In genomic region chr19:44072543-44073401, GRCh38 we compare ENCODE assay signal across 8 cellular contexts. TPM values are rescaled to one million over a fixed set of nuclear protein-coding genes. Genes with fewer than 3 reads are reported as not detected.
DNase-seq lines count a peak whose midpoint lies in the region; ATAC-seq and TF ChIP-seq lines count a peak whose summit lies in the region.

No MANE protein-coding gene starts in this region.

- H3K36me3 Mint-ChIP-seq in endothelial cell (ENCODE audit: low read depth, unreplicated experiment), result peaks cover 26% of the 10 kb centered on the region
- H3K36me3 Mint-ChIP-seq in naive thymus-derived CD4-positive, alpha-beta T cell, result peaks cover 14 to 39% (median 31%) of the 10 kb centered on the region in 5 donors

- no peaks in the 10 kb centered on the region for H3K27me3 ChIP-seq in Panc1 (ENCODE audit: control insufficient read depth, insufficient read depth, low read length)
- no peaks in the 10 kb centered on the region for H3K27me3 ChIP-seq in naive thymus-derived CD4-positive, alpha-beta T cell (ENCODE audit: control insufficient read depth in 2 of 2, insufficient read depth in 2 of 2, low read length in 2 of 2)

- peak; percentile 27 for DNase-seq in GM10248 (ENCODE audit: extremely low spot score)
- DNase-seq in Panc1 (ENCODE audit: low read depth, low spot score), result no peak
- no peak for DNase-seq in endothelial cell (ENCODE audit: low spot score)
- DNase-seq in naive thymus-derived CD4-positive, alpha-beta T cell, result no peak
- no peak for DNase-seq in MV-4-11 (lab: John Stamatoyannopoulos, UW)
- no peak for DNase-seq in NCI-H1694 (lab: John Stamatoyannopoulos, UW)
- DNase-seq in NK-92 treated with Interleukin-12 subunit alpha and Interleukin-12 subunit beta, amount 100 ng/mL, for 24 hours (lab: John Stamatoyannopoulos, UW), result no peak

- H3K27ac ChIP-seq in Panc1 (ENCODE audit: low read length), result peak overlapping the region; percentile 84; the same call in 1 of the 2 replicates
- H3K27ac ChIP-seq in naive thymus-derived CD4-positive, alpha-beta T cell (ENCODE audit: low read depth, low read length), result no peak overlapping the region

- intact Hi-C loops in Panc1 (cut with micrococcal nuclease; ENCODE audit: unreplicated experiment), result no loop called here
- intact Hi-C loops in naive thymus-derived CD4-positive, alpha-beta T cell (cut with micrococcal nuclease), result loop anchor here (1.0 to 2.0 kb wide), 13 partner anchors 21 to 233 kb away; partner anchors contain the start of genes ZNF222 (in 2 of the 2), ZNF224 (in 2 of the 2), ZNF225 (in 2 of the 2) and ZNF230 (in 2 of the 2)

- peaks cover 5% of the 10 kb centered on the region for H3K27me3 Mint-ChIP-seq in endothelial cell (ENCODE audit: unreplicated experiment)
- no peaks in the 10 kb centered on the region for H3K27me3 Mint-ChIP-seq in naive thymus-derived CD4-positive, alpha-beta T cell

- H3K9me3 ChIP-seq in Panc1 (ENCODE audit: control insufficient read depth, insufficient read depth, low read depth, low read length), result peaks cover 7% of the 10 kb centered on the region; the same call in 1 of the 2 replicates
- H3K9me3 ChIP-seq in naive thymus-derived CD4-positive, alpha-beta T cell (ENCODE audit: control insufficient read depth in 2 of 3, low read length in 3 of 3), result peaks cover 0 to 20% (median 0%) of the 10 kb centered on the region in 3 experiments

- H3K4me3 Mint-ChIP-seq in endothelial cell (ENCODE audit: unreplicated experiment), result peak overlapping the region; percentile 95
- H3K4me3 Mint-ChIP-seq in naive thymus-derived CD4-positive, alpha-beta T cell, result peak overlapping the region; percentile 88 to 98 (median 92)

- H3K4me3 ChIP-seq in Panc1 (ENCODE audit: low read depth in 2 of 2, low read length in 2 of 2), result peak overlapping the region; percentile 76 to 86
- peak overlapping the region; percentile 85 for H3K4me3 ChIP-seq in naive thymus-derived CD4-positive, alpha-beta T cell (ENCODE audit: low read length)

- ATAC-seq in Panc1 (peak; percentile 65), HG03342 (IDR thresholded peaks at IDR 0.05; ENCODE audit: unreplicated experiment) (no peak)
- ATAC-seq in naive thymus-derived CD4-positive, alpha-beta T cell, result no peak

- H3K36me3 ChIP-seq in Panc1 (ENCODE audit: control insufficient read depth, insufficient read depth, low read length), result no peaks in the 10 kb centered on the region; the same call in 1 of the 2 replicates
- H3K36me3 ChIP-seq in naive thymus-derived CD4-positive, alpha-beta T cell (ENCODE audit: control insufficient read depth in 2 of 3, insufficient read depth in 3 of 3, low read length in 3 of 3), result peaks cover 0 to 7% (median 0%) of the 10 kb centered on the region in 3 experiments

- no peak for TF ChIP-seq CTCF in GM10248 (IDR thresholded peaks at IDR 0.05; ENCODE audit: control extremely low read depth, extremely low read depth, low read depth, missing control alignments)
- TF ChIP-seq CTCF in Panc1 (IDR thresholded peaks at IDR 0.05), result peak; percentile 24; the same call in 1 of the 2 replicates
- no peak for TF ChIP-seq CTCF in endothelial cell (IDR thresholded peaks at IDR 0.05; ENCODE audit: unreplicated experiment)

- in situ Hi-C loops in Panc1 (cut with HindIII; ENCODE audit: low pct_unique_long_range_greater_than_20kb, low sequenced_read_pairs), result no loop called here

- CTCF ChIA-PET in GM10248 (lab: Yijun Ruan, JAX), result interaction anchor here (1.2 to 1.3 kb wide), 2 partner anchors 22 to 47 kb away, joined by 3 to 4 read pairs; partner anchors contain the start of gene ZNF222
- CTCF ChIA-PET in Panc1 (lab: Charles Lee), result no interaction called here
- CTCF ChIA-PET in naive thymus-derived CD4-positive, alpha-beta T cell (lab: Charles Lee), result interaction anchor here (1.5 kb wide), 1 partner anchor 21 kb away, joined by 8 read pairs; the partner anchor contains the start of gene ZNF224

- no peaks in the 10 kb centered on the region for H3K4me1 ChIP-seq in Panc1 (ENCODE audit: control insufficient read depth, insufficient read depth, low read length)
- peaks cover 15 to 17% of the 10 kb centered on the region in 2 donors for H3K4me1 ChIP-seq in naive thymus-derived CD4-positive, alpha-beta T cell (ENCODE audit: control insufficient read depth in 2 of 2, insufficient read depth in 2 of 2, low read length in 2 of 2)

- peaks cover 15% of the 10 kb centered on the region for H3K4me1 Mint-ChIP-seq in endothelial cell (ENCODE audit: unreplicated experiment)
- H3K4me1 Mint-ChIP-seq in naive thymus-derived CD4-positive, alpha-beta T cell, result peaks cover 20 to 40% (median 27%) of the 10 kb centered on the region in 7 donors

- POLR2A ChIA-PET in GM10248 (lab: Yijun Ruan, JAX) (no interaction called here), Panc1 (lab: Charles Lee) (no interaction called here)
- POLR2A ChIA-PET in naive thymus-derived CD4-positive, alpha-beta T cell (lab: Charles Lee), result no interaction called here

- BruUV-seq in Panc1 (replicated peaks; lab: Mats Ljungman, UMichigan), result no TSS peak

- no peaks in the 10 kb centered on the region for H3K9me3 Mint-ChIP-seq in endothelial cell (ENCODE audit: unreplicated experiment)
- peaks cover 11 to 41% (median 28%) of the 10 kb centered on the region in 11 donors for H3K9me3 Mint-ChIP-seq in naive thymus-derived CD4-positive, alpha-beta T cell

- H3K27ac Mint-ChIP-seq in endothelial cell (ENCODE audit: unreplicated experiment), result no peak overlapping the region
- H3K27ac Mint-ChIP-seq in naive thymus-derived CD4-positive, alpha-beta T cell, result peak overlapping the region in 8 of 9 donors; percentile 47 to 91 (median 73)

RNA-seq across cellular contexts. Expression of gene ZNF284, which starts 0.8 kb away (rescaled TPM):
- total RNA-seq in Panc1 (2021; ENCODE audit: unreplicated experiment) (0.87 TPM), endothelial cell (ENCODE audit: unreplicated experiment) (4.0 TPM)
- 0.36 TPM for polyA plus RNA-seq in Panc1 (2012; ENCODE audit: insufficient read length)
- total RNA-seq in naive thymus-derived CD4-positive, alpha-beta T cell, result 1 to 10 TPM; 1.9 to 4.4 (median 2.4) TPM
- polyA plus RNA-seq in naive thymus-derived CD4-positive, alpha-beta T cell, result under 1 TPM; 0.54 to 0.61 TPM

RNA-seq across cellular contexts. Expression of gene ZNF223, which starts 20.9 kb away (rescaled TPM):
- total RNA-seq in Panc1 (2021; ENCODE audit: unreplicated experiment), result 2.2 TPM
- 1.8 TPM for polyA plus RNA-seq in Panc1 (2012; ENCODE audit: insufficient read length)
- 10.9 TPM for total RNA-seq in endothelial cell (ENCODE audit: unreplicated experiment)
- total RNA-seq in naive thymus-derived CD4-positive, alpha-beta T cell, result 1 to 10 TPM in 4 of 5 experiments, under 1 TPM in 1; 0.15 to 8.7 (median 2.3) TPM
- 1 to 10 TPM; 1.7 to 4.8 TPM for polyA plus RNA-seq in naive thymus-derived CD4-positive, alpha-beta T cell

RNA-seq across cellular contexts. Expression of gene ZNF224, which starts 21.4 kb away (rescaled TPM):
- total RNA-seq in Panc1 (2021; ENCODE audit: unreplicated experiment) (13.4 TPM), endothelial cell (ENCODE audit: unreplicated experiment) (36.0 TPM)
- 10.1 TPM for polyA plus RNA-seq in Panc1 (2012; ENCODE audit: insufficient read length)
- 10 to 100 TPM; 35.0 to 82.0 (median 44.2) TPM for total RNA-seq in naive thymus-derived CD4-positive, alpha-beta T cell
- polyA plus RNA-seq in naive thymus-derived CD4-positive, alpha-beta T cell, result 10 to 100 TPM; 11.1 to 17.1 TPM

RNA-seq across cellular contexts. Expression of gene ZNF225, which starts 40.4 kb away (rescaled TPM):
- total RNA-seq in Panc1 (2021; ENCODE audit: unreplicated experiment) (3.5 TPM), endothelial cell (ENCODE audit: unreplicated experiment) (7.1 TPM)
- 1.7 TPM for polyA plus RNA-seq in Panc1 (2012; ENCODE audit: insufficient read length)
- total RNA-seq in naive thymus-derived CD4-positive, alpha-beta T cell, result 10 to 100 TPM in 1 of 5 experiments, 1 to 10 TPM in 3, under 1 TPM in 1; 0.69 to 13.0 (median 5.1) TPM
- 1 to 10 TPM; 1.9 to 5.8 TPM for polyA plus RNA-seq in naive thymus-derived CD4-positive, alpha-beta T cell

RNA-seq across cellular contexts. Expression of gene ZNF222, which starts 47.6 kb away (rescaled TPM):
- total RNA-seq in Panc1 (2021; ENCODE audit: unreplicated experiment) (3.1 TPM), endothelial cell (ENCODE audit: unreplicated experiment) (6.5 TPM)
- polyA plus RNA-seq in Panc1 (2012; ENCODE audit: insufficient read length), result 2.0 TPM
- total RNA-seq in naive thymus-derived CD4-positive, alpha-beta T cell, result 10 to 100 TPM in 1 of 5 experiments, 1 to 10 TPM in 4; 2.9 to 10.1 (median 4.5) TPM
- 1 to 10 TPM; 2.1 to 3.6 TPM for polyA plus RNA-seq in naive thymus-derived CD4-positive, alpha-beta T cell
